In genomic region chrX:131548994-131549393, GRCh38 we compare ENCODE assay signal across 1 cellular context.
A peak's percentile ranks its signal among the peaks of the same experiment; 100 is the strongest.
TF ChIP-seq lines count a peak whose summit lies in the region.

No MANE protein-coding gene starts in this region.

TF ChIP-seq in K562, 482 proteins besides CTCF, POLR2A, EP300 and RAD21:
- no peak for TF ChIP-seq CLOCK (CRISPR knock-in tag; IDR thresholded peaks at IDR 0.05; ENCODE audit: borderline replicate concordance)
- no peak for TF ChIP-seq NUFIP1 (IDR thresholded peaks at IDR 0.05; ENCODE audit: partially characterized antibody)
- TF ChIP-seq PYGO2 (tag; IDR thresholded peaks at IDR 0.05): no peak
- no peak for TF ChIP-seq ZBTB1 (CRISPR knock-in tag; IDR thresholded peaks at IDR 0.05; ENCODE audit: borderline replicate concordance, low read depth)
- 0 out of 2 replicates have a peak, but pooled peaks have one; percentile 22 for TF ChIP-seq CREM (IDR thresholded peaks at IDR 0.05; ENCODE audit: low read depth)
- no peak for TF ChIP-seq ATF1 (CRISPR knock-in tag; IDR thresholded peaks at IDR 0.05)
- peak; percentile 40; the same call in 1 of the 2 replicates for TF ChIP-seq ATF1 (tag; IDR thresholded peaks at IDR 0.05)
- no peak for TF ChIP-seq ZNF398 (CRISPR knock-in tag; IDR thresholded peaks at IDR 0.05)
- TF ChIP-seq E2F5 (CRISPR knock-in tag; IDR thresholded peaks at IDR 0.05): no peak
- TF ChIP-seq ZNF408 (CRISPR knock-in tag; IDR thresholded peaks at IDR 0.05; ENCODE audit: low read depth): no peak
